ENCODE assay signal across 22 cellular contexts in the genomic region with DNA sequence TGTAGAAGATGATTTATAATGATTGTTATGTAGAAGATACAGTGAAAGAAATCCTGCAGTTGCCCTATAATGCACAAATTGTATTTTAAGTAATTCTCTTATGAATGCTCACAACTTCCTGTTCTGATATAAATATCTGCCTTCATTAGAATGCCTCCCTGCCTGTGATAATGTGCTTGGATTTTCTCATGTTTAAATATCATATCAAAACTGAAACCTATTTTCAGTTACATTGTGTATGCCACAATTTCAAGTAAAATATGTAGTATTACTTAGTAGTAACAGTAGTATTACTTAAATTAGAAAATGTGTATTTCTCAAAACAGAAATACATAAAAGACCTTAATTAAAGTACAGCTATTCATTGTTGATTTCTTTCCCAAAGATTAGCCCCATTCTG. TPM values are rescaled to one million over a fixed set of nuclear protein-coding genes. Genes with fewer than 3 reads are reported as not detected.
"Had no signal": no experiment of that assay in that cellular context is flagged by ENCODE, and none has a peak within 500 bp of the region (broad histone marks: within the 10 kb centered on the region; RNA-seq: fewer than 3 reads in every experiment).

No MANE protein-coding gene starts in this region.

- H3K27me3 ChIP-seq: pancreas, right lobe of liver, stomach, suprapubic skin, tibial nerve had no signal

- H3K4me1 ChIP-seq: foreskin keratinocyte, lower lobe of right lung, pancreas, right lobe of liver, stomach, suprapubic skin, tibial nerve had no signal

- FAIRE-seq: urothelium cell line had no signal

- H3K36me3 Mint-ChIP-seq: activated naive CD4-positive, alpha-beta T cell treated with anti-CD3 and anti-CD28 coated beads, Interleukin-2, amount 50 U/mL, for 72 hours; brain; WTC11 had no signal

- H3K27ac Mint-ChIP-seq: activated naive CD4-positive, alpha-beta T cell treated with anti-CD3 and anti-CD28 coated beads, Interleukin-2, amount 50 U/mL, for 72 hours; brain; nephron progenitor cell; WTC11 had no signal

- H3K9me3 Mint-ChIP-seq: nephron progenitor cell had no signal

- ATAC-seq: activated naive CD4-positive, alpha-beta T cell treated with anti-CD3 and anti-CD28 coated beads, Interleukin-2, amount 50 U/mL, for 72 hours; foreskin keratinocyte; lower lobe of right lung; mucosa of descending colon; pancreas; right lobe of liver; WTC11 had no signal

- H3K4me3 Mint-ChIP-seq: brain, nephron progenitor cell, WTC11 had no signal

- H3K4me3 ChIP-seq: lower lobe of right lung, mucosa of descending colon, pancreas, right lobe of liver, skin epidermis, stomach, suprapubic skin, tibial nerve had no signal

- H3K9me3 ChIP-seq: lower lobe of right lung, mucosa of descending colon, pancreas, right lobe of liver, stomach, suprapubic skin, tibial nerve had no signal

- H3K36me3 ChIP-seq: lower lobe of right lung, pancreas, right lobe of liver, stomach, suprapubic skin, tibial nerve had no signal

- H3K4me1 Mint-ChIP-seq: brain, nephron progenitor cell, WTC11 had no signal

- DNase-seq: activated gamma-delta T cell treated with Interleukin-2 at 50 U/mL for 16 hours; activated T-cell treated with anti-CD3 and anti-CD28 coated beads, Interleukin-2, amount 50 U/mL, for 1 hour; aorta; dermis blood vessel endothelial cell; effector CD8-positive, alpha-beta T cell; foreskin keratinocyte; kidney; lower lobe of right lung; mesendoderm; mucosa of descending colon; nephron progenitor cell; pancreas; right lobe of liver; stimulated activated CD4-positive, alpha-beta T cell treated with anti-CD3 and anti-CD28 coated beads, Interleukin-1b, Interleukin-23, amount 100 ng/mL, for 48 hours; stomach had no signal

- H3K27ac ChIP-seq: foreskin keratinocyte, lower lobe of right lung, pancreas, right lobe of liver, skin epidermis, stomach, suprapubic skin, tibial nerve had no signal

RNA-seq across cellular contexts. Expression of a gene that starts 41.1 kb away (rescaled TPM):
- total RNA-seq: activated naive CD4-positive, alpha-beta T cell treated with anti-CD3 and anti-CD28 coated beads, Interleukin-2, amount 50 U/mL, for 72 hours; foreskin keratinocyte had no signal
- polyA plus RNA-seq: foreskin keratinocyte had no signal
